1 cellular context compared by ENCODE assay signal in the genomic region with DNA sequence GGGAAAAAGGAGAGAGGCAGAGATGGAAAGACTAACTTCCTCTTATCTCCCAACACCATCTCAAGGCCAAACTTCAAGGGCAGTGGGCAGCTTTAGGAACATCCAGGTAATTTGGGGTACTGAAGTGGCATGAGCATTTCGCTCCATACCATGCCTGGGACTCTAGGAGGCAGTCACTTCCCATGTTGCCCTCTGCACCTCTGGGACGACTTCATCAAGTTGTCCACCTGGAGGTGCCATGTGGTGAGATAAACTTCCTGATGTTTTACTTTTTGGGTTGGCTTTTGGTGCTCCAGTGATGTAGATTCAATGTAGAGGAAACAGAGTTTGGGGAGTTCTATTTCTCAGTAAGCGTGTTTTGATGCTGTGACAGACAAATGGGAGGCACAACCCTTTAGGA.
A peak's percentile ranks its signal among the peaks of the same experiment; 100 is the strongest.
TF ChIP-seq lines count a peak whose summit lies in the region.

No MANE protein-coding gene starts in this region.

TF ChIP-seq in HepG2, 621 proteins besides CTCF, POLR2A, EP300 and RAD21 (continued from another document and continues in another):
- no peak for TF ChIP-seq SP1 (IDR thresholded peaks at IDR 0.05)
- no peak for TF ChIP-seq SP1 (CRISPR knock-in tag; IDR thresholded peaks at IDR 0.05)
- TF ChIP-seq MTF1 (CRISPR knock-in tag; IDR thresholded peaks at IDR 0.05): no peak
- TF ChIP-seq ZNF337 (CRISPR knock-in tag; IDR thresholded peaks at IDR 0.05; ENCODE audit: borderline replicate concordance, low read depth): no peak
- TF ChIP-seq, protein P1, sequence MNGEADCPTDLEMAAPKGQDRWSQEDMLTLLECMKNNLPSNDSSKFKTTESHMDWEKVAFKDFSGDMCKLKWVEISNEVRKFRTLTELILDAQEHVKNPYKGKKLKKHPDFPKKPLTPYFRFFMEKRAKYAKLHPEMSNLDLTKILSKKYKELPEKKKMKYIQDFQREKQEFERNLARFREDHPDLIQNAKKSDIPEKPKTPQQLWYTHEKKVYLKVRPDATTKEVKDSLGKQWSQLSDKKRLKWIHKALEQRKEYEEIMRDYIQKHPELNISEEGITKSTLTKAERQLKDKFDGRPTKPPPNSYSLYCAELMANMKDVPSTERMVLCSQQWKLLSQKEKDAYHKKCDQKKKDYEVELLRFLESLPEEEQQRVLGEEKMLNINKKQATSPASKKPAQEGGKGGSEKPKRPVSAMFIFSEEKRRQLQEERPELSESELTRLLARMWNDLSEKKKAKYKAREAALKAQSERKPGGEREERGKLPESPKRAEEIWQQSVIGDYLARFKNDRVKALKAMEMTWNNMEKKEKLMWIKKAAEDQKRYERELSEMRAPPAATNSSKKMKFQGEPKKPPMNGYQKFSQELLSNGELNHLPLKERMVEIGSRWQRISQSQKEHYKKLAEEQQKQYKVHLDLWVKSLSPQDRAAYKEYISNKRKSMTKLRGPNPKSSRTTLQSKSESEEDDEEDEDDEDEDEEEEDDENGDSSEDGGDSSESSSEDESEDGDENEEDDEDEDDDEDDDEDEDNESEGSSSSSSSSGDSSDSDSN (CRISPR knock-in tag; IDR thresholded peaks at IDR 0.05): no peak
- TF ChIP-seq ZNF225 (CRISPR knock-in tag; IDR thresholded peaks at IDR 0.05): no peak
- peak; percentile 41; the same call in 1 of the 2 replicates for TF ChIP-seq ELF3 (CRISPR knock-in tag; IDR thresholded peaks at IDR 0.05)
- no peak for TF ChIP-seq NFRKB (IDR thresholded peaks at IDR 0.05)
- TF ChIP-seq ZNF296 (CRISPR knock-in tag; conservative IDR thresholded peaks at IDR 0.05): no peak
- TF ChIP-seq ARNTL (CRISPR knock-in tag; IDR thresholded peaks at IDR 0.05): no peak
- TF ChIP-seq, protein P2, sequence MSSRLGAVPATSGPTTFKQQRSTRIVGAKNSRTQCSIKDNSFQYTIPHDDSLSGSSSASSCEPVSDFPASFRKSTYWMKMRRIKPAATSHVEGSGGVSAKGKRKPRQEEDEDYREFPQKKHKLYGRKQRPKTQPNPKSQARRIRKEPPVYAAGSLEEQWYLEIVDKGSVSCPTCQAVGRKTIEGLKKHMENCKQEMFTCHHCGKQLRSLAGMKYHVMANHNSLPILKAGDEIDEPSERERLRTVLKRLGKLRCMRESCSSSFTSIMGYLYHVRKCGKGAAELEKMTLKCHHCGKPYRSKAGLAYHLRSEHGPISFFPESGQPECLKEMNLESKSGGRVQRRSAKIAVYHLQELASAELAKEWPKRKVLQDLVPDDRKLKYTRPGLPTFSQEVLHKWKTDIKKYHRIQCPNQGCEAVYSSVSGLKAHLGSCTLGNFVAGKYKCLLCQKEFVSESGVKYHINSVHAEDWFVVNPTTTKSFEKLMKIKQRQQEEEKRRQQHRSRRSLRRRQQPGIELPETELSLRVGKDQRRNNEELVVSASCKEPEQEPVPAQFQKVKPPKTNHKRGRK (CRISPR knock-in tag; IDR thresholded peaks at IDR 0.05): no peak
- TF ChIP-seq CENPT (CRISPR knock-in tag; IDR thresholded peaks at IDR 0.05; ENCODE audit: low read depth): no peak
- TF ChIP-seq, protein P3, sequence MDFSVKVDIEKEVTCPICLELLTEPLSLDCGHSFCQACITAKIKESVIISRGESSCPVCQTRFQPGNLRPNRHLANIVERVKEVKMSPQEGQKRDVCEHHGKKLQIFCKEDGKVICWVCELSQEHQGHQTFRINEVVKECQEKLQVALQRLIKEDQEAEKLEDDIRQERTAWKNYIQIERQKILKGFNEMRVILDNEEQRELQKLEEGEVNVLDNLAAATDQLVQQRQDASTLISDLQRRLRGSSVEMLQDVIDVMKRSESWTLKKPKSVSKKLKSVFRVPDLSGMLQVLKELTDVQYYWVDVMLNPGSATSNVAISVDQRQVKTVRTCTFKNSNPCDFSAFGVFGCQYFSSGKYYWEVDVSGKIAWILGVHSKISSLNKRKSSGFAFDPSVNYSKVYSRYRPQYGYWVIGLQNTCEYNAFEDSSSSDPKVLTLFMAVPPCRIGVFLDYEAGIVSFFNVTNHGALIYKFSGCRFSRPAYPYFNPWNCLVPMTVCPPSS (IDR thresholded peaks at IDR 0.05): no peak
- TF ChIP-seq SCMH1 (CRISPR knock-in tag; IDR thresholded peaks at IDR 0.05; ENCODE audit: borderline replicate concordance): no peak
- TF ChIP-seq, protein P4, sequence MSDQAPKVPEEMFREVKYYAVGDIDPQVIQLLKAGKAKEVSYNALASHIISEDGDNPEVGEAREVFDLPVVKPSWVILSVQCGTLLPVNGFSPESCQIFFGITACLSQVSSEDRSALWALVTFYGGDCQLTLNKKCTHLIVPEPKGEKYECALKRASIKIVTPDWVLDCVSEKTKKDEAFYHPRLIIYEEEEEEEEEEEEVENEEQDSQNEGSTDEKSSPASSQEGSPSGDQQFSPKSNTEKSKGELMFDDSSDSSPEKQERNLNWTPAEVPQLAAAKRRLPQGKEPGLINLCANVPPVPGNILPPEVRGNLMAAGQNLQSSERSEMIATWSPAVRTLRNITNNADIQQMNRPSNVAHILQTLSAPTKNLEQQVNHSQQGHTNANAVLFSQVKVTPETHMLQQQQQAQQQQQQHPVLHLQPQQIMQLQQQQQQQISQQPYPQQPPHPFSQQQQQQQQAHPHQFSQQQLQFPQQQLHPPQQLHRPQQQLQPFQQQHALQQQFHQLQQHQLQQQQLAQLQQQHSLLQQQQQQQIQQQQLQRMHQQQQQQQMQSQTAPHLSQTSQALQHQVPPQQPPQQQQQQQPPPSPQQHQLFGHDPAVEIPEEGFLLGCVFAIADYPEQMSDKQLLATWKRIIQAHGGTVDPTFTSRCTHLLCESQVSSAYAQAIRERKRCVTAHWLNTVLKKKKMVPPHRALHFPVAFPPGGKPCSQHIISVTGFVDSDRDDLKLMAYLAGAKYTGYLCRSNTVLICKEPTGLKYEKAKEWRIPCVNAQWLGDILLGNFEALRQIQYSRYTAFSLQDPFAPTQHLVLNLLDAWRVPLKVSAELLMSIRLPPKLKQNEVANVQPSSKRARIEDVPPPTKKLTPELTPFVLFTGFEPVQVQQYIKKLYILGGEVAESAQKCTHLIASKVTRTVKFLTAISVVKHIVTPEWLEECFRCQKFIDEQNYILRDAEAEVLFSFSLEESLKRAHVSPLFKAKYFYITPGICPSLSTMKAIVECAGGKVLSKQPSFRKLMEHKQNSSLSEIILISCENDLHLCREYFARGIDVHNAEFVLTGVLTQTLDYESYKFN (CRISPR knock-in tag; conservative IDR thresholded peaks at IDR 0.05): no peak
- no peak for TF ChIP-seq ISX (CRISPR knock-in tag; conservative IDR thresholded peaks at IDR 0.05)
- no peak for TF ChIP-seq SIX4 (CRISPR knock-in tag; IDR thresholded peaks at IDR 0.05)
- no peak for TF ChIP-seq ZNF7 (CRISPR knock-in tag; IDR thresholded peaks at IDR 0.05)
- no peak for TF ChIP-seq ZBTB8A (CRISPR knock-in tag; IDR thresholded peaks at IDR 0.05; ENCODE audit: borderline replicate concordance, low read depth)
- TF ChIP-seq ZNF564 (CRISPR knock-in tag; IDR thresholded peaks at IDR 0.05): no peak
- peak; percentile 46; the same call in 1 of the 2 replicates for TF ChIP-seq ZNF772 (CRISPR knock-in tag; IDR thresholded peaks at IDR 0.05)
- no peak for TF ChIP-seq TMF1 (CRISPR knock-in tag; IDR thresholded peaks at IDR 0.05; ENCODE audit: low read depth)
- no peak for TF ChIP-seq RORA (CRISPR knock-in tag; IDR thresholded peaks at IDR 0.05)
- TF ChIP-seq ZFP90 (CRISPR knock-in tag; IDR thresholded peaks at IDR 0.05; ENCODE audit: borderline replicate concordance): no peak
- no peak for TF ChIP-seq ZNF605 (CRISPR knock-in tag; IDR thresholded peaks at IDR 0.05)
- TF ChIP-seq, protein P5, sequence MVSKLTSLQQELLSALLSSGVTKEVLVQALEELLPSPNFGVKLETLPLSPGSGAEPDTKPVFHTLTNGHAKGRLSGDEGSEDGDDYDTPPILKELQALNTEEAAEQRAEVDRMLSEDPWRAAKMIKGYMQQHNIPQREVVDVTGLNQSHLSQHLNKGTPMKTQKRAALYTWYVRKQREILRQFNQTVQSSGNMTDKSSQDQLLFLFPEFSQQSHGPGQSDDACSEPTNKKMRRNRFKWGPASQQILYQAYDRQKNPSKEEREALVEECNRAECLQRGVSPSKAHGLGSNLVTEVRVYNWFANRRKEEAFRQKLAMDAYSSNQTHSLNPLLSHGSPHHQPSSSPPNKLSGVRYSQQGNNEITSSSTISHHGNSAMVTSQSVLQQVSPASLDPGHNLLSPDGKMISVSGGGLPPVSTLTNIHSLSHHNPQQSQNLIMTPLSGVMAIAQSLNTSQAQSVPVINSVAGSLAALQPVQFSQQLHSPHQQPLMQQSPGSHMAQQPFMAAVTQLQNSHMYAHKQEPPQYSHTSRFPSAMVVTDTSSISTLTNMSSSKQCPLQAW (CRISPR knock-in tag; IDR thresholded peaks at IDR 0.05): peak; percentile 75
- TF ChIP-seq GABPB1 (CRISPR knock-in tag; IDR thresholded peaks at IDR 0.05): no peak
- no peak for TF ChIP-seq CC2D1A (CRISPR knock-in tag; IDR thresholded peaks at IDR 0.05)
- TF ChIP-seq, protein P6, sequence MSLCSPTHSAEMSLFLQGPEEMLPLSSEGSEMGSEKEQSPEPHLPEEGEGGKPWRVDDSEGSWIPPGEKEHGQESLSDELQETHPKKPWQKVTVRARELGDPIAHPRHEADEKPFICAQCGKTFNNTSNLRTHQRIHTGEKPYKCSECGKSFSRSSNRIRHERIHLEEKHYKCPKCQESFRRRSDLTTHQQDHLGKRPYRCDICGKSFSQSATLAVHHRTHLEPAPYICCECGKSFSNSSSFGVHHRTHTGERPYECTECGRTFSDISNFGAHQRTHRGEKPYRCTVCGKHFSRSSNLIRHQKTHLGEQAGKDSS (CRISPR knock-in tag; IDR thresholded peaks at IDR 0.05; ENCODE audit: borderline replicate concordance, low read depth): 0 out of 2 replicates have a peak, but pooled peaks have one; percentile 38
- no peak for TF ChIP-seq MBD4 (IDR thresholded peaks at IDR 0.05; ENCODE audit: borderline replicate concordance, low read length)
- TF ChIP-seq IKZF1 (IDR thresholded peaks at IDR 0.05): no peak
- TF ChIP-seq, protein P7, sequence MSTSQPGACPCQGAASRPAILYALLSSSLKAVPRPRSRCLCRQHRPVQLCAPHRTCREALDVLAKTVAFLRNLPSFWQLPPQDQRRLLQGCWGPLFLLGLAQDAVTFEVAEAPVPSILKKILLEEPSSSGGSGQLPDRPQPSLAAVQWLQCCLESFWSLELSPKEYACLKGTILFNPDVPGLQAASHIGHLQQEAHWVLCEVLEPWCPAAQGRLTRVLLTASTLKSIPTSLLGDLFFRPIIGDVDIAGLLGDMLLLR (CRISPR knock-in tag; IDR thresholded peaks at IDR 0.05): no peak
- no peak for TF ChIP-seq TBP (CRISPR knock-in tag; IDR thresholded peaks at IDR 0.05)
- TF ChIP-seq ZNF34 (CRISPR knock-in tag; IDR thresholded peaks at IDR 0.05; ENCODE audit: borderline replicate concordance): no peak
- no peak for TF ChIP-seq SRSF9 (IDR thresholded peaks at IDR 0.05; ENCODE audit: borderline replicate concordance, insufficient read depth, low read depth, low read length, poor library complexity, severe bottlenecking)
- no peak for TF ChIP-seq REL (CRISPR knock-in tag; conservative IDR thresholded peaks at IDR 0.05)
- TF ChIP-seq MYC (CRISPR knock-in tag; IDR thresholded peaks at IDR 0.05; ENCODE audit: borderline replicate concordance): no peak
- TF ChIP-seq WIZ (CRISPR knock-in tag; IDR thresholded peaks at IDR 0.05): no peak
- TF ChIP-seq TBX3 (IDR thresholded peaks at IDR 0.05; ENCODE audit: borderline replicate concordance): no peak
- TF ChIP-seq ZNF598 (CRISPR knock-in tag; IDR thresholded peaks at IDR 0.05; ENCODE audit: borderline replicate concordance): no peak
- no peak for TF ChIP-seq ELF4 (CRISPR knock-in tag; IDR thresholded peaks at IDR 0.05; ENCODE audit: borderline replicate concordance)
- TF ChIP-seq, protein P8, sequence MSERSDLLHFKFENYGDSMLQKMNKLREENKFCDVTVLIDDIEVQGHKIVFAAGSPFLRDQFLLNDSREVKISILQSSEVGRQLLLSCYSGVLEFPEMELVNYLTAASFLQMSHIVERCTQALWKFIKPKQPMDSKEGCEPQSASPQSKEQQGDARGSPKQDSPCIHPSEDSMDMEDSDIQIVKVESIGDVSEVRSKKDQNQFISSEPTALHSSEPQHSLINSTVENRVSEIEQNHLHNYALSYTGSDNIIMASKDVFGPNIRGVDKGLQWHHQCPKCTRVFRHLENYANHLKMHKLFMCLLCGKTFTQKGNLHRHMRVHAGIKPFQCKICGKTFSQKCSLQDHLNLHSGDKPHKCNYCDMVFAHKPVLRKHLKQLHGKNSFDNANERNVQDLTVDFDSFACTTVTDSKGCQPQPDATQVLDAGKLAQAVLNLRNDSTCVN (CRISPR knock-in tag; IDR thresholded peaks at IDR 0.05; ENCODE audit: borderline replicate concordance): 0 out of 2 replicates have a peak, but pooled peaks have one; percentile 30
- no peak for TF ChIP-seq ZFX (CRISPR knock-in tag; IDR thresholded peaks at IDR 0.05; ENCODE audit: low read depth)
- TF ChIP-seq NFE2L2 (IDR thresholded peaks at IDR 0.05; ENCODE audit: low read length): no peak
- no peak for TF ChIP-seq REXO4 (CRISPR knock-in tag; IDR thresholded peaks at IDR 0.05; ENCODE audit: borderline replicate concordance)
- TF ChIP-seq, protein P9, sequence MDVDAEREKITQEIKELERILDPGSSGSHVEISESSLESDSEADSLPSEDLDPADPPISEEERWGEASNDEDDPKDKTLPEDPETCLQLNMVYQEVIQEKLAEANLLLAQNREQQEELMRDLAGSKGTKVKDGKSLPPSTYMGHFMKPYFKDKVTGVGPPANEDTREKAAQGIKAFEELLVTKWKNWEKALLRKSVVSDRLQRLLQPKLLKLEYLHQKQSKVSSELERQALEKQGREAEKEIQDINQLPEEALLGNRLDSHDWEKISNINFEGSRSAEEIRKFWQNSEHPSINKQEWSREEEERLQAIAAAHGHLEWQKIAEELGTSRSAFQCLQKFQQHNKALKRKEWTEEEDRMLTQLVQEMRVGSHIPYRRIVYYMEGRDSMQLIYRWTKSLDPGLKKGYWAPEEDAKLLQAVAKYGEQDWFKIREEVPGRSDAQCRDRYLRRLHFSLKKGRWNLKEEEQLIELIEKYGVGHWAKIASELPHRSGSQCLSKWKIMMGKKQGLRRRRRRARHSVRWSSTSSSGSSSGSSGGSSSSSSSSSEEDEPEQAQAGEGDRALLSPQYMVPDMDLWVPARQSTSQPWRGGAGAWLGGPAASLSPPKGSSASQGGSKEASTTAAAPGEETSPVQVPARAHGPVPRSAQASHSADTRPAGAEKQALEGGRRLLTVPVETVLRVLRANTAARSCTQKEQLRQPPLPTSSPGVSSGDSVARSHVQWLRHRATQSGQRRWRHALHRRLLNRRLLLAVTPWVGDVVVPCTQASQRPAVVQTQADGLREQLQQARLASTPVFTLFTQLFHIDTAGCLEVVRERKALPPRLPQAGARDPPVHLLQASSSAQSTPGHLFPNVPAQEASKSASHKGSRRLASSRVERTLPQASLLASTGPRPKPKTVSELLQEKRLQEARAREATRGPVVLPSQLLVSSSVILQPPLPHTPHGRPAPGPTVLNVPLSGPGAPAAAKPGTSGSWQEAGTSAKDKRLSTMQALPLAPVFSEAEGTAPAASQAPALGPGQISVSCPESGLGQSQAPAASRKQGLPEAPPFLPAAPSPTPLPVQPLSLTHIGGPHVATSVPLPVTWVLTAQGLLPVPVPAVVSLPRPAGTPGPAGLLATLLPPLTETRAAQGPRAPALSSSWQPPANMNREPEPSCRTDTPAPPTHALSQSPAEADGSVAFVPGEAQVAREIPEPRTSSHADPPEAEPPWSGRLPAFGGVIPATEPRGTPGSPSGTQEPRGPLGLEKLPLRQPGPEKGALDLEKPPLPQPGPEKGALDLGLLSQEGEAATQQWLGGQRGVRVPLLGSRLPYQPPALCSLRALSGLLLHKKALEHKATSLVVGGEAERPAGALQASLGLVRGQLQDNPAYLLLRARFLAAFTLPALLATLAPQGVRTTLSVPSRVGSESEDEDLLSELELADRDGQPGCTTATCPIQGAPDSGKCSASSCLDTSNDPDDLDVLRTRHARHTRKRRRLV (CRISPR knock-in tag; IDR thresholded peaks at IDR 0.05): no peak
- no peak for TF ChIP-seq FOXK1 (CRISPR knock-in tag; IDR thresholded peaks at IDR 0.05; ENCODE audit: borderline replicate concordance, low read depth)
- TF ChIP-seq NFE2L1 (CRISPR knock-in tag; IDR thresholded peaks at IDR 0.05; ENCODE audit: borderline replicate concordance): no peak
- no peak for TF ChIP-seq SMAD3 (CRISPR knock-in tag; IDR thresholded peaks at IDR 0.05)
- TF ChIP-seq MIXL1 (CRISPR knock-in tag; IDR thresholded peaks at IDR 0.05): 0 out of 2 replicates have a peak, but pooled peaks have one; percentile 37
